Comparison of ENCODE assay signal across 31 cellular contexts in genomic region chr6:134132494-134133141, GRCh38.
A peak's percentile ranks its signal among the peaks of the same experiment; 100 is the strongest.
DNase-seq lines count a peak whose midpoint lies in the region; ATAC-seq and TF ChIP-seq lines count a peak whose summit lies in the region.
"Had no signal": no experiment of that assay in that cellular context is flagged by ENCODE, and none has a peak within 500 bp of the region (broad histone marks: within the 10 kb centered on the region; RNA-seq: fewer than 3 reads in every experiment).

No MANE protein-coding gene starts in this region.

- no peak for TF ChIP-seq CTCF in BJ (IDR thresholded peaks at IDR 0.05; ENCODE audit: insufficient read depth, low read depth, low read length)
- no peak for TF ChIP-seq CTCF in MM.1S (IDR thresholded peaks at IDR 0.05; ENCODE audit: low read length)
- TF ChIP-seq CTCF in choroid plexus epithelial cell (conservative IDR thresholded peaks at IDR 0.05; ENCODE audit: low read depth, low read length), result no peak
- no peak for TF ChIP-seq CTCF in Peyer's patch (IDR thresholded peaks at IDR 0.05)

- peaks cover 12% of the 10 kb centered on the region for H3K4me1 ChIP-seq in MM.1S (ENCODE audit: low read length)
- H3K4me1 ChIP-seq in mesendoderm (ENCODE audit: control insufficient read depth, low read depth, low read length), result no peaks in the 10 kb centered on the region
- no peaks in the 10 kb centered on the region for H3K4me1 ChIP-seq in effector memory CD4-positive, alpha-beta T cell (ENCODE audit: control insufficient read depth, insufficient read depth, low read length, poor library complexity, severe bottlenecking)
- no peaks in the 10 kb centered on the region for H3K4me1 ChIP-seq in Peyer's patch
- H3K4me1 ChIP-seq: colonic mucosa, heart left ventricle, SJCRH30, suprapubic skin, upper lobe of right lung had no signal

- H3F3A ChIP-seq in MM.1S (ENCODE audit: insufficient read depth, low read length), result no peaks in the 10 kb centered on the region

- no peak overlapping the region for H3K27ac ChIP-seq in MM.1S (ENCODE audit: low read length)
- no peak overlapping the region for H3K27ac ChIP-seq in mesendoderm (ENCODE audit: low read depth, low read length)
- H3K27ac ChIP-seq in effector memory CD4-positive, alpha-beta T cell (ENCODE audit: insufficient read depth, low read length, poor library complexity, severe bottlenecking), result no peak overlapping the region
- H3K27ac ChIP-seq in Peyer's patch, result no peak overlapping the region
- H3K27ac ChIP-seq: colonic mucosa, epithelial cell of prostate, heart left ventricle, SJCRH30, suprapubic skin, upper lobe of right lung, VCaP had no signal

- H2BK15ac ChIP-seq in mesendoderm (replicated peaks; ENCODE audit: low read depth), result no peak overlapping the region

- H2AFZ ChIP-seq in MM.1S (ENCODE audit: low read length), result no peak overlapping the region

- H3K4me2 ChIP-seq in MM.1S (ENCODE audit: low read depth, low read length) (peak overlapping the region; percentile 23), mesendoderm (ENCODE audit: low read length) (no peak overlapping the region)
- H3K4me2 ChIP-seq: smooth muscle cell had no signal

- H3K18ac ChIP-seq in mesendoderm (ENCODE audit: low read length), result no peak overlapping the region

- no peaks in the 10 kb centered on the region for H3K9me2 ChIP-seq in MM.1S (replicated peaks; ENCODE audit: insufficient read depth, low read length)

- peak; percentile 32 for DNase-seq in BJ (ENCODE audit: low read depth)
- DNase-seq in MM.1S, result peak; percentile 76
- DNase-seq in choroid plexus epithelial cell (ENCODE audit: low read depth), result peak; percentile 17
- peak; percentile 18 for DNase-seq in mesendoderm
- DNase-seq in foreskin melanocyte, result no peak
- DNase-seq in effector memory CD4-positive, alpha-beta T cell, result no peak
- no peak for DNase-seq in Peyer's patch
- DNase-seq: activated CD4-positive, alpha-beta T cell treated with anti-CD3 and anti-CD28 coated beads for 4 hours; activated T-cell treated with anti-CD3 and anti-CD28 coated beads for 4 hours; amniotic stem cell; colonic mucosa; effector CD8-positive, alpha-beta T cell; heart left ventricle; KG1; mucosa of descending colon; NCI-H1417; NCI-H2029; NCI-H748 treated with DMSO at 0.1 percent for 48 hours; SJCRH30; stimulated activated naive CD4-positive, alpha-beta T cell; T1000; upper lobe of right lung had no signal

- H3K23ac ChIP-seq in mesendoderm (ENCODE audit: low read length), result no peak overlapping the region

- no peak for ATAC-seq in HG03342 (IDR thresholded peaks at IDR 0.05; ENCODE audit: unreplicated experiment)
- ATAC-seq: HCT116; heart left ventricle; mucosa of descending colon; natural killer cell treated with Interleukin-12 subunit alpha and Interleukin-12 subunit beta and Interleukin-15 and Interleukin-18, amount 100 ng/mL, for 72 hours; Panc1; upper lobe of right lung had no signal

- H3K9ac ChIP-seq in MM.1S (ENCODE audit: low read length) (no peak overlapping the region), mesendoderm (ENCODE audit: low read length) (no peak overlapping the region)

- no peak overlapping the region for H3K56ac ChIP-seq in mesendoderm (ENCODE audit: low read length)

- WGBS in mesendoderm (ENCODE audit: extremely low coverage, insufficient coverage, low lambda C conversion rate), result no CpG with 5 or more reads among the region's 3 CpGs

- H4K5ac ChIP-seq in mesendoderm (ENCODE audit: low read length), result no peak overlapping the region

- H4K8ac ChIP-seq in mesendoderm (ENCODE audit: low read depth, low read length), result no peak overlapping the region

- H2BK5ac ChIP-seq in mesendoderm (ENCODE audit: low read length), result no peak overlapping the region

- H3K79me1 ChIP-seq in mesendoderm (ENCODE audit: low read length), result no peaks in the 10 kb centered on the region

- POLR2A ChIA-PET in BJ (lab: Charles Lee), result interaction anchor here (0.6 kb wide), 1 partner anchor 258 kb away, joined by 3 read pairs; no protein-coding TSS in a partner anchor

- H3K9me3 ChIP-seq in MM.1S (replicated peaks; ENCODE audit: insufficient read depth, low read length) (no peaks in the 10 kb centered on the region), Peyer's patch (no peaks in the 10 kb centered on the region)
- H3K9me3 ChIP-seq in effector memory CD4-positive, alpha-beta T cell (ENCODE audit: control insufficient read depth, low read length), result no peaks in the 10 kb centered on the region
- H3K9me3 ChIP-seq: colonic mucosa, heart left ventricle, mucosa of descending colon, SJCRH30, suprapubic skin, upper lobe of right lung had no signal

- TF ChIP-seq POLR2A in Peyer's patch (IDR thresholded peaks at IDR 0.05), result no peak

- H4K20me1 ChIP-seq in MM.1S (ENCODE audit: insufficient read depth, low read length), result no peaks in the 10 kb centered on the region

- H2AK5ac ChIP-seq in mesendoderm (ENCODE audit: low read length), result no peak overlapping the region

- no peak overlapping the region for H3K4ac ChIP-seq in mesendoderm (ENCODE audit: low read depth, low read length)

- no peak overlapping the region for H2BK120ac ChIP-seq in mesendoderm (ENCODE audit: low read depth, low read length)

- H3K27me3 ChIP-seq in BJ (ENCODE audit: control insufficient read depth, insufficient read depth, low read length) (no peaks in the 10 kb centered on the region), MM.1S (replicated peaks; ENCODE audit: insufficient read depth, low read length) (no peaks in the 10 kb centered on the region), mesendoderm (ENCODE audit: insufficient read depth, low read length, poor library complexity) (no peaks in the 10 kb centered on the region), Peyer's patch (no peaks in the 10 kb centered on the region)
- peaks cover 3% of the 10 kb centered on the region for H3K27me3 ChIP-seq in effector memory CD4-positive, alpha-beta T cell (replicated peaks; ENCODE audit: control insufficient read depth, insufficient read depth, low read length, poor library complexity, severe bottlenecking)
- H3K27me3 ChIP-seq: colonic mucosa, heart left ventricle, SJCRH30, suprapubic skin, upper lobe of right lung had no signal

- H3K4me3 ChIP-seq in BJ (ENCODE audit: low read depth, low read length) (no peak overlapping the region), MM.1S (ENCODE audit: low read length) (no peak overlapping the region), choroid plexus epithelial cell (ENCODE audit: low read depth, low read length) (no peak overlapping the region), mesendoderm (ENCODE audit: low read length) (no peak overlapping the region), Peyer's patch (no peak overlapping the region)
- no peak overlapping the region for H3K4me3 ChIP-seq in effector memory CD4-positive, alpha-beta T cell (ENCODE audit: insufficient read depth, low read depth, low read length, poor library complexity, severe bottlenecking)
- H3K4me3 ChIP-seq: colonic mucosa, heart left ventricle, lung, mucosa of descending colon, SJCRH30, smooth muscle cell, suprapubic skin, upper lobe of right lung had no signal

- H3K36me3 ChIP-seq in BJ (ENCODE audit: control insufficient read depth, insufficient read depth, low read length) (no peaks in the 10 kb centered on the region), MM.1S (replicated peaks; ENCODE audit: insufficient read depth, low read length) (no peaks in the 10 kb centered on the region), mesendoderm (ENCODE audit: control insufficient read depth, insufficient read depth, low read length) (no peaks in the 10 kb centered on the region), Peyer's patch (no peaks in the 10 kb centered on the region)
- no peaks in the 10 kb centered on the region for H3K36me3 ChIP-seq in effector memory CD4-positive, alpha-beta T cell (ENCODE audit: control insufficient read depth, insufficient read depth, low read length)
- H3K36me3 ChIP-seq: colonic mucosa, heart left ventricle, SJCRH30, suprapubic skin, upper lobe of right lung had no signal

- CTCF ChIA-PET in BJ (lab: Yijun Ruan, JAX), result interaction anchor here (1.1 to 3.5 kb wide), 4 partner anchors 9 to 750 kb away, joined by 3 to 37 read pairs (median 4); no protein-coding TSS in a partner anchor

- H3K79me2 ChIP-seq in MM.1S (ENCODE audit: low read length), result no peaks in the 10 kb centered on the region
- no peaks in the 10 kb centered on the region for H3K79me2 ChIP-seq in mesendoderm (ENCODE audit: control insufficient read depth, insufficient read depth, low read length)

Comparison
In these comparisons a context has a peak if more than half of its experiments do, and no peak if none do; other contexts are left out.
1. DNase-seq: peak in BJ (single experiment), MM.1S (single experiment), choroid plexus epithelial cell (single experiment) and mesendoderm (single experiment); none in foreskin melanocyte (single experiment), effector memory CD4-positive, alpha-beta T cell (0 of 3) and Peyer's patch (0 of 3).